In the genomic region with DNA sequence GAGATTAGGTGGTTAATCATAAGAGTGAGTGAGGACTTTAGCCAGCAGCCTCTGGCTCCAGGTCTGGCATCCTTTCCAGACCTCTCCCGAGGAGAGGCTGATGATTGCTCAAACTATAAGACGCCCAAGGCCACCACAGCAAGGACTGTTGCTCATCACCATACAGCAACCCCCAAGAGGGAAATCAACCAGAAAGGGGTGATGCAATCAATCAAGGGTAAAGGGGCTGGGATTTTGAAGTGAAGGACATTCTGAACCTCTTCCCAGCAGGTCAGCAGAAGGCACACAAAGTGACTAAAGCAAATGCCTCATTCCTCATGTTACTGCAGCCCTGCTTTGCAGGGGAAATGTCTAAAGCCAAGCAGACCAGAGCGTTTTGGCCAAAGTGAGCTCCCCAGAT, we compare ENCODE assay signal across 17 cellular contexts.
"Had no signal": no experiment of that assay in that cellular context is flagged by ENCODE, and none has a peak within 500 bp of the region (broad histone marks: within the 10 kb centered on the region; RNA-seq: fewer than 3 reads in every experiment).

No MANE protein-coding gene starts in this region.

- H3K27ac ChIP-seq: epithelial cell of prostate, neutrophil, SJSA1 had no signal

- H3K4me3 ChIP-seq: SJSA1 had no signal

- H3K36me3 ChIP-seq: neutrophil, SJSA1 had no signal

- DNase-seq: activated CD4-positive, alpha-beta memory T cell treated with anti-CD3 and anti-CD28 coated beads, Interleukin-2, amount 10 ng/mL, durations not matched to agents 7 days and 5 days; activated CD4-positive, CD25-positive, alpha-beta regulatory T cell treated with anti-CD3 and anti-CD28 coated beads, Interleukin-2, amount 50 U/mL, for 72 hours; activated CD8-positive, alpha-beta memory T cell treated with anti-CD3 and anti-CD28 coated beads, Interleukin-2, amount 50 U/mL, for 4 hours; activated naive CD4-positive, alpha-beta T cell treated with Interleukin-2 at 50 U/mL for 16 hours; activated naive CD8-positive, alpha-beta T cell treated with anti-CD3 and anti-CD28 coated beads, Interleukin-2, amount 50 U/mL, for 24 hours; activated T-cell treated with anti-CD3 and anti-CD28 coated beads, Interleukin-2, amount 50 U/mL, for 72 hours; effector memory CD4-positive, alpha-beta T cell; midbrain; naive B cell; posterior cingulate gyrus; stimulated activated CD4-positive, alpha-beta T cell treated with anti-CD3 and anti-CD28 coated beads, Interleukin-12 subunit alpha, Interleukin-12 subunit beta, amount 100 ng/mL, for 4 hours; stimulated activated CD4-positive, alpha-beta T cell treated with anti-CD3 and anti-CD28 coated beads, Interleukin-2, amount 100 ng/mL, for 48 hours; stimulated activated naive CD4-positive, alpha-beta T cell treated with Interleukin-2 at 50 U/mL for 16 hours had no signal

- ATAC-seq: activated naive CD8-positive, alpha-beta T cell treated with anti-CD3 and anti-CD28 coated beads, Interleukin-2, amount 50 U/mL, for 24 hours; activated T-cell treated with anti-CD3 and anti-CD28 coated beads, Interleukin-2, amount 50 U/mL, for 72 hours; left lobe of liver had no signal

- H3K9me3 ChIP-seq: neutrophil, SJSA1 had no signal

- H3K4me1 ChIP-seq: SJSA1 had no signal
